1 cellular context compared by ENCODE assay signal in the genomic region with DNA sequence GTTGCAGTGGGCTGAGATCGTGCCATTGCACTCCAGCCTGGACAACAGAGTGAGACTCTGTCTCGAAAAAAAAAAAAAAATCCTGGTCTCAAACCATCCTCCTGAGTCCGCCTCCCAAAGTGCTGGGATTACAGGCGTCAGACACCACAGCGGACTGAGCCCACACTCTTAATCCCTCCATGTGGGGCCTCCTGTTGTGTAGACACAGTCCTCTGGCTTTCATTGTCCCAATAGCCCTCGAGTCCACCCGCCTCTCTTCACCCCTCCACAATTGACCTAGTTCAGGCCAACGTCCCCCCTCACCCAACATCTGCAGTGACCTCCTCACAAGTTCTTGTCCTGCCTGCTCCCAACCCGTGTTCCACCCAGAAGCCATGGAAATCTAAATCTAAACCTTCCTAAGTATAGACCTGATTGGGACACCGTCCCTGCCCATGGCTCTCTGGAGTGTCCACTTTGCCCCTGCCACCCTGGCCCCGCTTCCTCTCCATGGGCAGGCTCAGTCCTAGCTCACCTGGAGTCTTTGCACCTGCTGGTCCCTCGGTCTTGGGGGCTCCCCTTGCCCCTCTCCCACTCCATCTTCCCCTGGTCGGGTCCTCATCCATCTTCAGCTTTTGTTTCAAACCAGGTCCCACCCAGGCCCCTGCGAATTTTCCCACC.
TF ChIP-seq lines count a peak whose summit lies in the region.

No MANE protein-coding gene starts in this region.

TF ChIP-seq in H1, 55 proteins besides CTCF, POLR2A, EP300 and RAD21:
- TF ChIP-seq GTF2F1 (IDR thresholded peaks at IDR 0.05; ENCODE audit: borderline replicate concordance, low read depth, low read length) (no peak), KDM1A (IDR thresholded peaks at IDR 0.05; ENCODE audit: borderline replicate concordance, low read length) (no peak), SUZ12 (IDR thresholded peaks at IDR 0.05; ENCODE audit: low read length) (no peak), KDM4A (IDR thresholded peaks at IDR 0.05; ENCODE audit: low read depth, low read length, severe bottlenecking) (no peak)
